In the genomic region with DNA sequence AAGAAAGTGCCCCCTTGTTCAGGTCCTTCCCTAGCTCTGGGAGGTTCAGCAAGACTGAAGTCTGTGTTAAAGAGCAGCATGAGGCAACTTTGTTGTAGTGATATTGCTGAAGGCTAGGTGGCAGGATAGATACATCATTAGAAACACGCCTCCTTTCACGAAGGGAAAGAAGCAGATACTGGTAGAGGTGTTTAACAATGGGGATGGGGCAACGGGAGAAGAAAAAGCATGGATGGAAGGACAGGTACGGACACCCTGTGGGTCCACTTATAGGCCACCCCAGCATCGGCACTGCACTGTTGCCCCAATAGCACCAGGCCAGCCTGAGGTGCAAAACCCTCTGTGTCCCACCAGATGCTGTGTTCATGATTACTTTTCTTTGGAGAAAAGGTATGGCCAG, we compare ENCODE assay signal across 8 cellular contexts.
DNase-seq lines count a peak whose midpoint lies in the region; ATAC-seq, FAIRE-seq and TF ChIP-seq lines count a peak whose summit lies in the region.

No MANE protein-coding gene starts in this region.

- H3K4me3 ChIP-seq in GM12864 (ENCODE audit: low read depth, low read length) (no peak overlapping the region), stomach smooth muscle (ENCODE audit: low read length in 2 of 2) (no peak overlapping the region)

- H3K4me1 ChIP-seq in stomach smooth muscle (ENCODE audit: control insufficient read depth, insufficient read depth, low read length): peaks cover 43% of the 10 kb centered on the region

- H3K36me3 ChIP-seq in stomach smooth muscle (ENCODE audit: control insufficient read depth in 2 of 2, insufficient read depth in 2 of 2, low read length in 2 of 2): no peaks in the 10 kb centered on the region

- no peak overlapping the region for H3K9ac ChIP-seq in stomach smooth muscle (ENCODE audit: low read length in 2 of 2)

- H3K27ac ChIP-seq in stomach smooth muscle (ENCODE audit: low read length): peak overlapping the region; percentile 62

- FAIRE-seq in islet of Langerhans (lab: Jason Lieb, UNC): peak; percentile 100

- DNase-seq in GM12864 (ENCODE audit: low read depth) (no peak), NCI-H524 treated with DMSO at 0.1 percent for 48 hours (lab: John Stamatoyannopoulos, UW) (peak; percentile 38), astrocyte of the hippocampus (ENCODE audit: low read depth, low spot score) (peak; percentile 78)
- no peak for DNase-seq in stimulated activated CD4-positive, alpha-beta T cell treated with anti-CD3 and anti-CD28 coated beads, Interleukin-1b, Interleukin-23, amount 100 ng/mL, for 48 hours

- H3K27me3 ChIP-seq in stomach smooth muscle (ENCODE audit: control insufficient read depth in 1 of 2, insufficient read depth in 2 of 2, low read length in 2 of 2): no peaks in the 10 kb centered on the region

- peak; percentile 58 for TF ChIP-seq CTCF in GM12864 (IDR thresholded peaks at IDR 0.05; ENCODE audit: low read depth, low read length, missing control alignments)

- ATAC-seq in HG03342 (IDR thresholded peaks at IDR 0.05; ENCODE audit: unreplicated experiment) (peak; percentile 66), GM19452 (IDR thresholded peaks at IDR 0.05; ENCODE audit: unreplicated experiment) (no peak)

- H3K9me3 ChIP-seq in stomach smooth muscle (ENCODE audit: control insufficient read depth in 2 of 2, low read length in 2 of 2): no peaks in the 10 kb centered on the region

Comparison
In these comparisons a context has a peak if more than half of its experiments do, and no peak if none do; other contexts are left out.
1. DNase-seq: peak in NCI-H524 treated with DMSO at 0.1 percent for 48 hours (single experiment) and astrocyte of the hippocampus (single experiment); none in GM12864 (single experiment) and stimulated activated CD4-positive, alpha-beta T cell treated with anti-CD3 and anti-CD28 coated beads, Interleukin-1b, Interleukin-23, amount 100 ng/mL, for 48 hours (single experiment).